29 cellular contexts compared by ENCODE assay signal in genomic region chr16:57688487-57688986, GRCh38. TPM values are rescaled to one million over a fixed set of nuclear protein-coding genes. Genes with fewer than 3 reads are reported as not detected.
DNase-seq lines count a peak whose midpoint lies in the region; ATAC-seq and TF ChIP-seq lines count a peak whose summit lies in the region.
"Had no signal": no experiment of that assay in that cellular context is flagged by ENCODE, and none has a peak within 500 bp of the region (broad histone marks: within the 10 kb centered on the region; RNA-seq: fewer than 3 reads in every experiment).

No MANE protein-coding gene starts in this region.

- no peaks in the 10 kb centered on the region for H3K36me3 ChIP-seq in CD8-positive, alpha-beta T cell (ENCODE audit: insufficient read depth, low read length)
- no peaks in the 10 kb centered on the region for H3K36me3 ChIP-seq in ascending aorta
- H3K36me3 ChIP-seq: lower lobe of right lung, SJSA1 had no signal

- POLR2A ChIA-PET in CD8-positive, alpha-beta T cell (lab: Charles Lee) = no interaction called here

- no peaks in the 10 kb centered on the region for H3K36me3 Mint-ChIP-seq in CD8-positive, alpha-beta T cell
- no peaks in the 10 kb centered on the region for H3K36me3 Mint-ChIP-seq in neural crest cell (ENCODE audit: low read depth)
- H3K36me3 Mint-ChIP-seq: activated CD8-positive, alpha-beta memory T cell treated with anti-CD3 and anti-CD28 coated beads, Interleukin-2, amount 10 ng/mL, durations not matched to agents 7 days and 5 days; CD4-positive, CD25-positive, alpha-beta regulatory T cell had no signal

- peaks cover 19% of the 10 kb centered on the region for H3K4me1 Mint-ChIP-seq in CD8-positive, alpha-beta T cell (ENCODE audit: low read depth)
- H3K4me1 Mint-ChIP-seq in neural crest cell = peaks cover 7% of the 10 kb centered on the region

- peak overlapping the region; percentile 92 for H3K27ac Mint-ChIP-seq in CD8-positive, alpha-beta T cell
- peak overlapping the region; percentile 38 for H3K27ac Mint-ChIP-seq in neural crest cell (ENCODE audit: unreplicated experiment)
- H3K27ac Mint-ChIP-seq: HFFc6 had no signal

- no peaks in the 10 kb centered on the region for H3K27me3 Mint-ChIP-seq in CD8-positive, alpha-beta T cell (ENCODE audit: low read depth)
- H3K27me3 Mint-ChIP-seq in neural crest cell (ENCODE audit: low read depth) = no peaks in the 10 kb centered on the region
- H3K27me3 Mint-ChIP-seq: activated CD4-positive, alpha-beta T cell treated with anti-CD3 and anti-CD28 coated beads for 36 hours; activated CD8-positive, alpha-beta memory T cell treated with anti-CD3 and anti-CD28 coated beads, Interleukin-2, amount 10 ng/mL, durations not matched to agents 7 days and 5 days; CD4-positive, CD25-positive, alpha-beta regulatory T cell; stimulated activated naive CD8-positive, alpha-beta T cell treated with anti-CD3 and anti-CD28 coated beads, Interleukin-15, amount 100 ng/mL, for 72 hours had no signal

- H3K27ac ChIP-seq in CD8-positive, alpha-beta T cell (ENCODE audit: low read depth, low read length) = no peak overlapping the region
- H3K27ac ChIP-seq in coronary artery = no peak overlapping the region
- no peak overlapping the region for H3K27ac ChIP-seq in ascending aorta
- H3K27ac ChIP-seq: GM23248, lower lobe of right lung, SJSA1 had no signal

- H3K9me3 ChIP-seq in CD8-positive, alpha-beta T cell (ENCODE audit: low read length) = no peaks in the 10 kb centered on the region
- H3K9me3 ChIP-seq in ascending aorta = no peaks in the 10 kb centered on the region
- H3K9me3 ChIP-seq: lower lobe of right lung, SJSA1 had no signal

- H3K4me3 ChIP-seq in CD8-positive, alpha-beta T cell (ENCODE audit: low read depth, low read length) = no peak overlapping the region
- peak overlapping the region; percentile 61 for H3K4me3 ChIP-seq in Jurkat, Clone E6-1 (ENCODE audit: low read length)
- H3K4me3 ChIP-seq in coronary artery (no peak overlapping the region), ascending aorta (no peak overlapping the region)
- H3K4me3 ChIP-seq: GM23248, lower lobe of right lung, SJSA1 had no signal

- no peak for ATAC-seq in CD8-positive, alpha-beta T cell
- ATAC-seq in HG02759 (IDR thresholded peaks at IDR 0.05; ENCODE audit: unreplicated experiment) = no peak
- no peak for ATAC-seq in HG03469 (IDR thresholded peaks at IDR 0.05; ENCODE audit: unreplicated experiment)

- H3K27me3 ChIP-seq in CD8-positive, alpha-beta T cell (ENCODE audit: insufficient read depth, low read length) = no peaks in the 10 kb centered on the region
- no peaks in the 10 kb centered on the region for H3K27me3 ChIP-seq in ascending aorta

- DNase-seq in CD8-positive, alpha-beta T cell = no peak
- DNase-seq in Jurkat, Clone E6-1 (ENCODE audit: low read depth, low spot score) = no peak
- DNase-seq in coronary artery (ENCODE audit: low spot score) = peak; percentile 28
- no peak for DNase-seq in neural crest cell (ENCODE audit: low read depth, low spot score)
- no peak for DNase-seq in SKM-1 treated with dmso at 0.1 percent for 144 hours (lab: John Stamatoyannopoulos, UW; ENCODE audit: unreplicated experiment)
- DNase-seq in ascending aorta (ENCODE audit: low spot score in 2 of 2) = no peak
- DNase-seq: activated CD4-positive, alpha-beta T cell treated with anti-CD3 and anti-CD28 coated beads for 36 hours; activated CD8-positive, alpha-beta memory T cell treated with anti-CD3 and anti-CD28 coated beads, Interleukin-2, amount 10 ng/mL, durations not matched to agents 7 days and 5 days; activated naive CD4-positive, alpha-beta T cell; activated T-cell treated with anti-CD3 and anti-CD28 coated beads, Interleukin-2, amount 50 U/mL, for 72 hours; CD4-positive, CD25-positive, alpha-beta regulatory T cell; effector memory CD4-positive, alpha-beta T cell; GM23248; HFFc6; lower lobe of right lung; NCI-H1417; NCI-H2107; NCI-H774; nucleus accumbens; stimulated activated naive CD8-positive, alpha-beta T cell treated with anti-CD3 and anti-CD28 coated beads, Interleukin-15, amount 100 ng/mL, for 72 hours had no signal

- H3K9me3 Mint-ChIP-seq in CD8-positive, alpha-beta T cell = no peaks in the 10 kb centered on the region
- peaks cover 2% of the 10 kb centered on the region for H3K9me3 Mint-ChIP-seq in neural crest cell
- H3K9me3 Mint-ChIP-seq: activated T-cell treated with anti-CD3 and anti-CD28 coated beads, Interleukin-2, amount 50 U/mL, for 72 hours; HFFc6; stimulated activated naive CD8-positive, alpha-beta T cell treated with anti-CD3 and anti-CD28 coated beads, Interleukin-15, amount 100 ng/mL, for 72 hours had no signal

- intact Hi-C loops in CD8-positive, alpha-beta T cell (cut with DNase I, micrococcal nuclease) = no loop called here
- intact Hi-C loops in ascending aorta (cut with DNase I) = no loop called here

- no peak overlapping the region for H3K4me3 Mint-ChIP-seq in CD8-positive, alpha-beta T cell
- no peak overlapping the region for H3K4me3 Mint-ChIP-seq in neural crest cell
- H3K4me3 Mint-ChIP-seq: activated CD4-positive, alpha-beta T cell treated with anti-CD3 and anti-CD28 coated beads for 36 hours; HFFc6 had no signal

- TF ChIP-seq CTCF in CD8-positive, alpha-beta T cell (IDR thresholded peaks at IDR 0.05) = no peak
- no peak for TF ChIP-seq CTCF in coronary artery (IDR thresholded peaks at IDR 0.05)
- TF ChIP-seq CTCF in neural crest cell (conservative IDR thresholded peaks at IDR 0.05) = no peak
- no peak for TF ChIP-seq CTCF in ascending aorta (IDR thresholded peaks at IDR 0.05)

- H3K4me1 ChIP-seq in CD8-positive, alpha-beta T cell (ENCODE audit: insufficient read depth, low read length) = peaks cover 26% of the 10 kb centered on the region
- no peaks in the 10 kb centered on the region for H3K4me1 ChIP-seq in ascending aorta
- H3K4me1 ChIP-seq: lower lobe of right lung, SJSA1 had no signal

- CTCF ChIA-PET in CD8-positive, alpha-beta T cell (lab: Charles Lee) = interaction anchor here (2.2 to 2.5 kb wide), 2 partner anchors 67 to 112 kb away, joined by 4 to 9 read pairs; no protein-coding TSS in a partner anchor

RNA-seq across cellular contexts. Expression of gene DRC7, which starts 6.1 kb away (rescaled TPM):
- total RNA-seq in CD8-positive, alpha-beta T cell = not detected
- polyA plus RNA-seq in Jurkat, Clone E6-1 (2012; ENCODE audit: insufficient read depth, insufficient read length) = 2.0 TPM
- total RNA-seq in neural crest cell (0.16 and 0.32 TPM in 2 replicates), ascending aorta (not detected)
- total RNA-seq: activated CD8-positive, alpha-beta memory T cell treated with anti-CD3 and anti-CD28 coated beads, Interleukin-2, amount 10 ng/mL, durations not matched to agents 7 days and 5 days; bronchial epithelial cell; CD4-positive, CD25-positive, alpha-beta regulatory T cell; fibroblast of villous mesenchyme; GM23248; HFFc6; MCF 10A; SJSA1; skeletal muscle tissue; T-helper 2 cell treated with Interferon-gamma antibody and Interleukin-4, amounts not matched to agents 100 ng/mL and 5 ng/mL, for 36 hours had no signal
- polyA plus RNA-seq: CD4-positive, CD25-positive, alpha-beta regulatory T cell; esophagus; GM23248 had no signal

RNA-seq across cellular contexts. Expression of gene ADGRG3, which starts 20.4 kb away (rescaled TPM):
- under 1 TPM in 1 of 2 experiments, not detected in 1; 0.14 TPM for total RNA-seq in CD8-positive, alpha-beta T cell
- not detected for polyA plus RNA-seq in Jurkat, Clone E6-1 (2012; ENCODE audit: insufficient read depth, insufficient read length)
- total RNA-seq in neural crest cell = not detected in 2 replicates
- not detected for total RNA-seq in ascending aorta
- total RNA-seq: activated CD4-positive, alpha-beta T cell treated with anti-CD3 and anti-CD28 coated beads for 36 hours; activated CD8-positive, alpha-beta memory T cell treated with anti-CD3 and anti-CD28 coated beads, Interleukin-2, amount 10 ng/mL, durations not matched to agents 7 days and 5 days; bronchial epithelial cell; fibroblast of villous mesenchyme; GM23248; HFFc6; MCF 10A; SJSA1; T-helper 2 cell treated with Interferon-gamma antibody and Interleukin-4, amounts not matched to agents 100 ng/mL and 5 ng/mL, for 36 hours had no signal
- polyA plus RNA-seq: CD4-positive, CD25-positive, alpha-beta regulatory T cell; GM23248 had no signal

RNA-seq across cellular contexts. Expression of gene KATNB1, which starts 47.0 kb away (rescaled TPM):
- total RNA-seq in CD8-positive, alpha-beta T cell = 10 to 100 TPM; 15.0 to 17.5 TPM
- 45.6 TPM for polyA plus RNA-seq in Jurkat, Clone E6-1 (2012; ENCODE audit: insufficient read depth, insufficient read length)
- total RNA-seq in neural crest cell (42.1 and 47.4 TPM in 2 replicates), ascending aorta (35.3 TPM)
